Comparison of ENCODE assay signal across 1 cellular context in the genomic region with DNA sequence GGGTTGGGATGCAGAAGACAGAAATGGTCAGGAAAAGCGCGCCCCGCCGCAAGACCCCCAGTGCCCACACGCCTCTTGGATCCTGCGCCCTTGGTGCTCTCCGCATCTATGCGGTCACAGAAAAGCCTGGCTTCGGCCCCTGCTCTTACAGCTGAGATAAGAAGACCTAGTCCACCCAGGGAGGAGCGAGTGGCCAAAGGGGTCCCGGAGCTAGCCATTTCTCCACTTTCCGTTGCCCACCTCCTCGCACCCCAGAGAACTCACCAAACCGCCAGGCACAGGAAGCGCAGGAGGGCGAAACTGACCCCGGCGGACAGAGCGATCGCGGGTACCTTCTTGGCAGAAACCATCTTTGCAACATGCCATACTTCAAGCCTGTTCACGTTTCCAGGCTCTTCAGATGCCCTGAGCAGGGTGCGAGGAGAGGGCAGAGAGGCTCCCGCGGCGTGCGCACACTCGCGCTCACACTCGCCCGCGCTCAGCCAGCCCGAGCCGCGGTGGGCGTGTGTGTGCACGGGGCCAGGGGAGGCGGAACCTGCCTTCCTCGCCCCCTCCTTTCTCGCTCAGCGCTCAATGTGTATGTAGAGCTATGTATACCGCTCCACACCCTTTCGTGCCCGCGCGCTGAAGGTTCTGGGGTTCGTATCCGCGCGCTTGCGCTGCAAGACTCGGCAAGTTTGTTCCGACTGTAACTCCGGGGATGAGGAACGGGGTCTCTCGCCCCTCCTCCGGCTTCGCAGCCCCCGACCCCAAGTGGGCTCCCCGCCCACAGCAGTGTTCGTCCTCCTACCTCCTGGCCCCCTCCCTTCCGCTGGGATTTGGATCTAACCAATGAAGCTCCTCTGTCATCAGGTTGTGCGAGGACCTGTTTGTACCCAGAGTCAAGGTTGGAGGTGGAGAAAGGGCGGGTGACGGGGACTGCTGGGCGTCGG.
TF ChIP-seq lines count a peak whose summit lies in the region.

A gene (minus strand): TSS at position 507 of the 932 bp plus-strand sequence. CDS start 157 bp downstream, at position 350.

TF ChIP-seq in SK-N-SH, 30 proteins besides CTCF, POLR2A, EP300 and RAD21 (continued from another document):
- TF ChIP-seq YY1 (IDR thresholded peaks at IDR 0.05; ENCODE audit: low read depth) (no peak), EZH2phosphoT487 (IDR thresholded peaks at IDR 0.05; ENCODE audit: borderline replicate concordance, low read depth) (no peak), SMC3 (IDR thresholded peaks at IDR 0.05; ENCODE audit: low read depth, low read length) (no peak), NFIC (IDR thresholded peaks at IDR 0.05; ENCODE audit: borderline replicate concordance) (no peak), TEAD4 (IDR thresholded peaks at IDR 0.05; ENCODE audit: borderline replicate concordance, insufficient read depth) (no peak), FOSL2 (IDR thresholded peaks at IDR 0.05; ENCODE audit: borderline replicate concordance, low read depth) (no peak), POLR2AphosphoS5 (IDR thresholded peaks at IDR 0.05; ENCODE audit: low read depth, low read length) (no peak)
- TF ChIP-seq, protein P1, sequence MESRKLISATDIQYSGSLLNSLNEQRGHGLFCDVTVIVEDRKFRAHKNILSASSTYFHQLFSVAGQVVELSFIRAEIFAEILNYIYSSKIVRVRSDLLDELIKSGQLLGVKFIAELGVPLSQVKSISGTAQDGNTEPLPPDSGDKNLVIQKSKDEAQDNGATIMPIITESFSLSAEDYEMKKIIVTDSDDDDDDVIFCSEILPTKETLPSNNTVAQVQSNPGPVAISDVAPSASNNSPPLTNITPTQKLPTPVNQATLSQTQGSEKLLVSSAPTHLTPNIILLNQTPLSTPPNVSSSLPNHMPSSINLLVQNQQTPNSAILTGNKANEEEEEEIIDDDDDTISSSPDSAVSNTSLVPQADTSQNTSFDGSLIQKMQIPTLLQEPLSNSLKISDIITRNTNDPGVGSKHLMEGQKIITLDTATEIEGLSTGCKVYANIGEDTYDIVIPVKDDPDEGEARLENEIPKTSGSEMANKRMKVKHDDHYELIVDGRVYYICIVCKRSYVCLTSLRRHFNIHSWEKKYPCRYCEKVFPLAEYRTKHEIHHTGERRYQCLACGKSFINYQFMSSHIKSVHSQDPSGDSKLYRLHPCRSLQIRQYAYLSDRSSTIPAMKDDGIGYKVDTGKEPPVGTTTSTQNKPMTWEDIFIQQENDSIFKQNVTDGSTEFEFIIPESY (IDR thresholded peaks at IDR 0.05; ENCODE audit: borderline replicate concordance, low read depth) = no peak
- TF ChIP-seq, protein P2, sequence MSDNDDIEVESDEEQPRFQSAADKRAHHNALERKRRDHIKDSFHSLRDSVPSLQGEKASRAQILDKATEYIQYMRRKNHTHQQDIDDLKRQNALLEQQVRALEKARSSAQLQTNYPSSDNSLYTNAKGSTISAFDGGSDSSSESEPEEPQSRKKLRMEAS (IDR thresholded peaks at IDR 0.05; ENCODE audit: low read depth) = no peak
